ENCODE assay signal across 9 cellular contexts in genomic region chr14:59869381-59870255, GRCh38. TPM values are rescaled to one million over a fixed set of nuclear protein-coding genes. Genes with fewer than 3 reads are reported as not detected.
DNase-seq lines count a peak whose midpoint lies in the region; ATAC-seq and TF ChIP-seq lines count a peak whose summit lies in the region.
"Had no signal": no experiment of that assay in that cellular context is flagged by ENCODE, and none has a peak within 500 bp of the region (broad histone marks: within the 10 kb centered on the region; RNA-seq: fewer than 3 reads in every experiment).

No MANE protein-coding gene starts in this region.

- no peaks in the 10 kb centered on the region for H3K9me3 ChIP-seq in iPS-20b (ENCODE audit: insufficient read depth, low read depth, low read length)
- no peaks in the 10 kb centered on the region for H3K9me3 ChIP-seq in stomach

- H3K36me3 ChIP-seq in iPS-20b (ENCODE audit: insufficient read depth, low read depth, low read length) (no peaks in the 10 kb centered on the region), stomach (no peaks in the 10 kb centered on the region)

- H3K4me1 ChIP-seq in iPS-20b (ENCODE audit: insufficient read depth, low read length), result 0 out of 2 replicates have a peak, but pooled peaks cover 5% of the 10 kb centered on the region
- H3K4me1 ChIP-seq in stomach, result peaks cover 15 to 24% (median 20%) of the 10 kb centered on the region in 4 donors

- ATAC-seq in HG03139 (IDR thresholded peaks at IDR 0.05; ENCODE audit: unreplicated experiment) (no peak), GM21528 (IDR thresholded peaks at IDR 0.05; ENCODE audit: low FRiP score, unreplicated experiment) (no peak)

- peak overlapping the region; percentile 72; the same call in 1 of the 2 replicates for H3K4me3 ChIP-seq in iPS-20b (ENCODE audit: low read length)
- peak overlapping the region; percentile 58 to 76 (median 68) for H3K4me3 ChIP-seq in stomach

- intact Hi-C loops in stomach (cut with DNase I; ENCODE audit: low total_unique reads), result no loop called here

- no peak for TF ChIP-seq POLR2A in stomach (IDR thresholded peaks at IDR 0.05)

- no peak for TF ChIP-seq EP300 in stomach (IDR thresholded peaks at IDR 0.05)

- H3K27ac ChIP-seq in VCaP (peak overlapping the region; percentile 85), iPS-20b (ENCODE audit: low read length) (no peak overlapping the region), stomach (peak overlapping the region in 1 of 5 donors; percentile 64)

- peaks cover 66% of the 10 kb centered on the region for H3K27me3 ChIP-seq in iPS-20b (ENCODE audit: insufficient read depth, low read length)
- H3K27me3 ChIP-seq in stomach, result peaks cover 0 to 60% (median 28%) of the 10 kb centered on the region in 3 donors

- no peak for TF ChIP-seq CTCF in VCaP (conservative IDR thresholded peaks at IDR 0.05)
- no peak for TF ChIP-seq CTCF in stomach (IDR thresholded peaks at IDR 0.05)

- DNase-seq in NCI-H82 (lab: John Stamatoyannopoulos, UW) (peak; percentile 85), NCI-H82 treated with DMSO at 0.1 percent for 48 hours (lab: John Stamatoyannopoulos, UW; ENCODE audit: unreplicated experiment) (no peak), stomach (no peak), NCI-H446 (lab: John Stamatoyannopoulos, UW) (no peak)
- DNase-seq: DND-41 had no signal

- WGBS in stomach, 5 donors, result 6 to 11% (median 10%) methylated on average over 37 to 44 of the region's 44 CpGs

- no peak overlapping the region for H3K9ac ChIP-seq in iPS-20b (ENCODE audit: low read depth, low read length)

RNA-seq across cellular contexts. Expression of gene RTN1, which starts 1.0 kb away (rescaled TPM):
- 10 to 100 TPM in 1 of 5 donors, 1 to 10 TPM in 1, under 1 TPM in 1, not detected in 2; 0.89 to 10.6 (median 7.8) TPM for total RNA-seq in stomach
- polyA plus RNA-seq in stomach, result 1 to 10 TPM in 2 of 3 donors, under 1 TPM in 1; 0.61 to 3.2 (median 1.6) TPM

RNA-seq across cellular contexts. Expression of gene LRRC9, which starts 50.3 kb away (rescaled TPM):
- not detected for total RNA-seq in stomach
- not detected for polyA plus RNA-seq in stomach
